ENCODE assay signal across 1 cellular context in the genomic region with DNA sequence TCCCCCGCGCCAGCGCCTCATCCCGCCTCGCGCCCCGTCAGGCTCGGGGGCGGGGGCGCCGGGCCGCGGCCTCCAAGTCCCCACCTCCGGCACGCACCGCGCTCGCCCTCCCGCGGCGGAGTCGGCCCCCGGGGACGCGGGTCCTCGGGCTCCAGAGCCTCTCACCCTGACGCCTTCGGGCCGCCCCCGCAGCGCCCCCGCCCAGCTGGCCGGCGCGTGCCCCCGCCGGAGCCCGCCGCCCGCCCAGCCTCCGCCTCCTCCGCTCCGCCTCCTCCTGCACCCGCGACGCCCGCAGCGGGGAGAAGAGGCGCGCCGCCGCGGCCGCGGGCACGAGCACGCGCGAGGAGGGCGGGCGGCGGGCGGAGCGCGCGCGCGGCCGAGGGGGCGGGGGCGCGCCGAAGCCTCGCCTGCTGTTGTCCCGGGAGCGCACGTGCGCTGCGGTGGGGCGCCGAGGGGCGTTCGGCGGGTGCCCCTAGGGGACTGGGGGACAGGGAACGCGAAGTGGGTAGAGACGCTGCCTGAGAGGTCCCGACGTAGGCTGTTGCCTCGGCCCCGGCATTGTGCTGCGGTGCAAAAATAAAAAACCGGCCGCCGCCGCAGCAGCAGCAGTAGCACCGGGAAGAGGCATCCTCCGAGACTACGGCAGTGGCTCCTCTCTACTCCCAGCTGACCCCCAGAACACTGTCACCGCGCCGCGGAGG.
TF ChIP-seq lines count a peak whose summit lies in the region.

No MANE protein-coding gene starts in this region.

TF ChIP-seq in HepG2, 621 proteins besides CTCF, POLR2A, EP300 and RAD21 (continued from another document and continues in another):
- TF ChIP-seq, protein P1, sequence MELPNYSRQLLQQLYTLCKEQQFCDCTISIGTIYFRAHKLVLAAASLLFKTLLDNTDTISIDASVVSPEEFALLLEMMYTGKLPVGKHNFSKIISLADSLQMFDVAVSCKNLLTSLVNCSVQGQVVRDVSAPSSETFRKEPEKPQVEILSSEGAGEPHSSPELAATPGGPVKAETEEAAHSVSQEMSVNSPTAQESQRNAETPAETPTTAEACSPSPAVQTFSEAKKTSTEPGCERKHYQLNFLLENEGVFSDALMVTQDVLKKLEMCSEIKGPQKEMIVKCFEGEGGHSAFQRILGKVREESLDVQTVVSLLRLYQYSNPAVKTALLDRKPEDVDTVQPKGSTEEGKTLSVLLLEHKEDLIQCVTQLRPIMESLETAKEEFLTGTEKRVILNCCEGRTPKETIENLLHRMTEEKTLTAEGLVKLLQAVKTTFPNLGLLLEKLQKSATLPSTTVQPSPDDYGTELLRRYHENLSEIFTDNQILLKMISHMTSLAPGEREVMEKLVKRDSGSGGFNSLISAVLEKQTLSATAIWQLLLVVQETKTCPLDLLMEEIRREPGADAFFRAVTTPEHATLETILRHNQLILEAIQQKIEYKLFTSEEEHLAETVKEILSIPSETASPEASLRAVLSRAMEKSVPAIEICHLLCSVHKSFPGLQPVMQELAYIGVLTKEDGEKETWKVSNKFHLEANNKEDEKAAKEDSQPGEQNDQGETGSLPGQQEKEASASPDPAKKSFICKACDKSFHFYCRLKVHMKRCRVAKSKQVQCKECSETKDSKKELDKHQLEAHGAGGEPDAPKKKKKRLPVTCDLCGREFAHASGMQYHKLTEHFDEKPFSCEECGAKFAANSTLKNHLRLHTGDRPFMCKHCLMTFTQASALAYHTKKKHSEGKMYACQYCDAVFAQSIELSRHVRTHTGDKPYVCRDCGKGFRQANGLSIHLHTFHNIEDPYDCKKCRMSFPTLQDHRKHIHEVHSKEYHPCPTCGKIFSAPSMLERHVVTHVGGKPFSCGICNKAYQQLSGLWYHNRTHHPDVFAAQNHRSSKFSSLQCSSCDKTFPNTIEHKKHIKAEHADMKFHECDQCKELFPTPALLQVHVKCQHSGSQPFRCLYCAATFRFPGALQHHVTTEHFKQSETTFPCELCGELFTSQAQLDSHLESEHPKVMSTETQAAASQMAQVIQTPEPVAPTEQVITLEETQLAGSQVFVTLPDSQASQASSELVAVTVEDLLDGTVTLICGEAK (IDR thresholded peaks at IDR 0.05), result no peak
- TF ChIP-seq, protein P1 (CRISPR knock-in tag; IDR thresholded peaks at IDR 0.05), result no peak
- TF ChIP-seq RARA (CRISPR knock-in tag; IDR thresholded peaks at IDR 0.05) (0 out of 2 replicates have a peak, but pooled peaks have one; percentile 5), ZNF510 (CRISPR knock-in tag; IDR thresholded peaks at IDR 0.05; ENCODE audit: low read depth) (no peak), JUND (CRISPR knock-in tag; IDR thresholded peaks at IDR 0.05) (no peak), BHLHE40 (IDR thresholded peaks at IDR 0.05; ENCODE audit: low read length) (peak; percentile 82), RFXAP (CRISPR knock-in tag; IDR thresholded peaks at IDR 0.05; ENCODE audit: borderline replicate concordance) (no peak), STAG1 (CRISPR knock-in tag; IDR thresholded peaks at IDR 0.05) (peak; percentile 49; the same call in 1 of the 2 replicates), MIER3 (CRISPR knock-in tag; IDR thresholded peaks at IDR 0.05; ENCODE audit: borderline replicate concordance) (no peak), ZNF878 (CRISPR knock-in tag; IDR thresholded peaks at IDR 0.05) (peak; percentile 43; the same call in 1 of the 2 replicates), CBX2 (IDR thresholded peaks at IDR 0.05; ENCODE audit: low read depth, low read length) (no peak), CBX2 (CRISPR knock-in tag; IDR thresholded peaks at IDR 0.05; ENCODE audit: low read depth) (no peak), POLR2G (IDR thresholded peaks at IDR 0.05; ENCODE audit: low read depth, low read length) (peak; percentile 75), SMAD9 (CRISPR knock-in tag; IDR thresholded peaks at IDR 0.05) (no peak), RNF2 (conservative IDR thresholded peaks at IDR 0.05; ENCODE audit: low read depth) (no peak), NR2F6 (IDR thresholded peaks at IDR 0.05) (no peak), NR2F6 (CRISPR knock-in tag; IDR thresholded peaks at IDR 0.05) (no peak), ZNF329 (CRISPR knock-in tag; IDR thresholded peaks at IDR 0.05; ENCODE audit: low read depth) (peak; percentile 24; the same call in 1 of the 2 replicates), ZFX (CRISPR knock-in tag; IDR thresholded peaks at IDR 0.05; ENCODE audit: low read depth) (peak; percentile 62), TAF1 (CRISPR knock-in tag; IDR thresholded peaks at IDR 0.05) (peak; percentile 57), ZNF563 (CRISPR knock-in tag; IDR thresholded peaks at IDR 0.05) (peak; percentile 60; the same call in 1 of the 2 replicates), ZNF558 (CRISPR knock-in tag; IDR thresholded peaks at IDR 0.05; ENCODE audit: borderline replicate concordance) (peak; percentile 62; the same call in 1 of the 2 replicates), SNAPC2 (CRISPR knock-in tag; IDR thresholded peaks at IDR 0.05) (no peak), THAP11 (CRISPR knock-in tag; IDR thresholded peaks at IDR 0.05) (0 out of 2 replicates have a peak, but pooled peaks have one; percentile 21), ZNF335 (CRISPR knock-in tag; IDR thresholded peaks at IDR 0.05) (no peak), RBM39 (IDR thresholded peaks at IDR 0.05; ENCODE audit: low read depth, low read length, poor library complexity, severe bottlenecking) (peak; percentile 62)
- TF ChIP-seq, protein P2, sequence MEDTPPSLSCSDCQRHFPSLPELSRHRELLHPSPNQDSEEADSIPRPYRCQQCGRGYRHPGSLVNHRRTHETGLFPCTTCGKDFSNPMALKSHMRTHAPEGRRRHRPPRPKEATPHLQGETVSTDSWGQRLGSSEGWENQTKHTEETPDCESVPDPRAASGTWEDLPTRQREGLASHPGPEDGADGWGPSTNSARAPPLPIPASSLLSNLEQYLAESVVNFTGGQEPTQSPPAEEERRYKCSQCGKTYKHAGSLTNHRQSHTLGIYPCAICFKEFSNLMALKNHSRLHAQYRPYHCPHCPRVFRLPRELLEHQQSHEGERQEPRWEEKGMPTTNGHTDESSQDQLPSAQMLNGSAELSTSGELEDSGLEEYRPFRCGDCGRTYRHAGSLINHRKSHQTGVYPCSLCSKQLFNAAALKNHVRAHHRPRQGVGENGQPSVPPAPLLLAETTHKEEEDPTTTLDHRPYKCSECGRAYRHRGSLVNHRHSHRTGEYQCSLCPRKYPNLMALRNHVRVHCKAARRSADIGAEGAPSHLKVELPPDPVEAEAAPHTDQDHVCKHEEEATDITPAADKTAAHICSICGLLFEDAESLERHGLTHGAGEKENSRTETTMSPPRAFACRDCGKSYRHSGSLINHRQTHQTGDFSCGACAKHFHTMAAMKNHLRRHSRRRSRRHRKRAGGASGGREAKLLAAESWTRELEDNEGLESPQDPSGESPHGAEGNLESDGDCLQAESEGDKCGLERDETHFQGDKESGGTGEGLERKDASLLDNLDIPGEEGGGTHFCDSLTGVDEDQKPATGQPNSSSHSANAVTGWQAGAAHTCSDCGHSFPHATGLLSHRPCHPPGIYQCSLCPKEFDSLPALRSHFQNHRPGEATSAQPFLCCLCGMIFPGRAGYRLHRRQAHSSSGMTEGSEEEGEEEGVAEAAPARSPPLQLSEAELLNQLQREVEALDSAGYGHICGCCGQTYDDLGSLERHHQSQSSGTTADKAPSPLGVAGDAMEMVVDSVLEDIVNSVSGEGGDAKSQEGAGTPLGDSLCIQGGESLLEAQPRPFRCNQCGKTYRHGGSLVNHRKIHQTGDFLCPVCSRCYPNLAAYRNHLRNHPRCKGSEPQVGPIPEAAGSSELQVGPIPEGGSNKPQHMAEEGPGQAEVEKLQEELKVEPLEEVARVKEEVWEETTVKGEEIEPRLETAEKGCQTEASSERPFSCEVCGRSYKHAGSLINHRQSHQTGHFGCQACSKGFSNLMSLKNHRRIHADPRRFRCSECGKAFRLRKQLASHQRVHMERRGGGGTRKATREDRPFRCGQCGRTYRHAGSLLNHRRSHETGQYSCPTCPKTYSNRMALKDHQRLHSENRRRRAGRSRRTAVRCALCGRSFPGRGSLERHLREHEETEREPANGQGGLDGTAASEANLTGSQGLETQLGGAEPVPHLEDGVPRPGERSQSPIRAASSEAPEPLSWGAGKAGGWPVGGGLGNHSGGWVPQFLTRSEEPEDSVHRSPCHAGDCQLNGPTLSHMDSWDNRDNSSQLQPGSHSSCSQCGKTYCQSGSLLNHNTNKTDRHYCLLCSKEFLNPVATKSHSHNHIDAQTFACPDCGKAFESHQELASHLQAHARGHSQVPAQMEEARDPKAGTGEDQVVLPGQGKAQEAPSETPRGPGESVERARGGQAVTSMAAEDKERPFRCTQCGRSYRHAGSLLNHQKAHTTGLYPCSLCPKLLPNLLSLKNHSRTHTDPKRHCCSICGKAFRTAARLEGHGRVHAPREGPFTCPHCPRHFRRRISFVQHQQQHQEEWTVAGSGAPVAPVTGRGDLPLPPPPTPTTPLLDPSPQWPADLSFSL (CRISPR knock-in tag; IDR thresholded peaks at IDR 0.05), result no peak
- TF ChIP-seq, protein P3, sequence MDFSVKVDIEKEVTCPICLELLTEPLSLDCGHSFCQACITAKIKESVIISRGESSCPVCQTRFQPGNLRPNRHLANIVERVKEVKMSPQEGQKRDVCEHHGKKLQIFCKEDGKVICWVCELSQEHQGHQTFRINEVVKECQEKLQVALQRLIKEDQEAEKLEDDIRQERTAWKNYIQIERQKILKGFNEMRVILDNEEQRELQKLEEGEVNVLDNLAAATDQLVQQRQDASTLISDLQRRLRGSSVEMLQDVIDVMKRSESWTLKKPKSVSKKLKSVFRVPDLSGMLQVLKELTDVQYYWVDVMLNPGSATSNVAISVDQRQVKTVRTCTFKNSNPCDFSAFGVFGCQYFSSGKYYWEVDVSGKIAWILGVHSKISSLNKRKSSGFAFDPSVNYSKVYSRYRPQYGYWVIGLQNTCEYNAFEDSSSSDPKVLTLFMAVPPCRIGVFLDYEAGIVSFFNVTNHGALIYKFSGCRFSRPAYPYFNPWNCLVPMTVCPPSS (IDR thresholded peaks at IDR 0.05), result no peak
- TF ChIP-seq, protein P4, sequence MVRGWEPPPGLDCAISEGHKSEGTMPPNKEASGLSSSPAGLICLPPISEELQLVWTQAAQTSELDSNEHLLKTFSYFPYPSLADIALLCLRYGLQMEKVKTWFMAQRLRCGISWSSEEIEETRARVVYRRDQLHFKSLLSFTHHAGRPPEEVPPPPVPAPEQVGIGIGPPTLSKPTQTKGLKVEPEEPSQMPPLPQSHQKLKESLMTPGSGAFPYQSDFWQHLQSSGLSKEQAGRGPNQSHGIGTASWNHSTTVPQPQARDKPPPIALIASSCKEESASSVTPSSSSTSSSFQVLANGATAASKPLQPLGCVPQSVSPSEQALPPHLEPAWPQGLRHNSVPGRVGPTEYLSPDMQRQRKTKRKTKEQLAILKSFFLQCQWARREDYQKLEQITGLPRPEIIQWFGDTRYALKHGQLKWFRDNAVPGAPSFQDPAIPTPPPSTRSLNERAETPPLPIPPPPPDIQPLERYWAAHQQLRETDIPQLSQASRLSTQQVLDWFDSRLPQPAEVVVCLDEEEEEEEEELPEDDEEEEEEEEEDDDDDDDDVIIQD (CRISPR knock-in tag; IDR thresholded peaks at IDR 0.05; ENCODE audit: low read depth), result no peak
- TF ChIP-seq, protein P5, sequence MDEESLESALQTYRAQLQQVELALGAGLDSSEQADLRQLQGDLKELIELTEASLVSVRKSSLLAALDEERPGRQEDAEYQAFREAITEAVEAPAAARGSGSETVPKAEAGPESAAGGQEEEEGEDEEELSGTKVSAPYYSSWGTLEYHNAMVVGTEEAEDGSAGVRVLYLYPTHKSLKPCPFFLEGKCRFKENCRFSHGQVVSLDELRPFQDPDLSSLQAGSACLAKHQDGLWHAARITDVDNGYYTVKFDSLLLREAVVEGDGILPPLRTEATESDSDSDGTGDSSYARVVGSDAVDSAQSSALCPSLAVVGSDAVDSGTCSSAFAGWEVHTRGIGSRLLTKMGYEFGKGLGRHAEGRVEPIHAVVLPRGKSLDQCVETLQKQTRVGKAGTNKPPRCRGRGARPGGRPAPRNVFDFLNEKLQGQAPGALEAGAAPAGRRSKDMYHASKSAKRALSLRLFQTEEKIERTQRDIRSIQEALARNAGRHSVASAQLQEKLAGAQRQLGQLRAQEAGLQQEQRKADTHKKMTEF (CRISPR knock-in tag; IDR thresholded peaks at IDR 0.05), result no peak
